Comparison of ENCODE assay signal across 21 cellular contexts in genomic region chr4:22942920-22943559, GRCh38.
"Had no signal": no experiment of that assay in that cellular context is flagged by ENCODE, and none has a peak within 500 bp of the region (broad histone marks: within the 10 kb centered on the region; RNA-seq: fewer than 3 reads in every experiment).

No MANE protein-coding gene starts in this region.

- FAIRE-seq: islet of Langerhans had no signal

- ATAC-seq: gastrocnemius medialis; heart right ventricle; naive thymus-derived CD4-positive, alpha-beta T cell; psoas muscle; stimulated activated effector memory CD8-positive, alpha-beta T cell treated with anti-CD3 and anti-CD28 coated beads, Interleukin-12 subunit alpha, Interleukin-12 subunit beta, amount 100 ng/mL, for 72 hours had no signal

- H3K4me1 Mint-ChIP-seq: naive thymus-derived CD4-positive, alpha-beta T cell; stimulated activated effector memory CD8-positive, alpha-beta T cell treated with anti-CD3 and anti-CD28 coated beads, Interleukin-12 subunit alpha, Interleukin-12 subunit beta, amount 100 ng/mL, for 72 hours had no signal

- H3K4me3 Mint-ChIP-seq: naive thymus-derived CD4-positive, alpha-beta T cell; nephron progenitor cell; stimulated activated effector memory CD8-positive, alpha-beta T cell treated with anti-CD3 and anti-CD28 coated beads, Interleukin-12 subunit alpha, Interleukin-12 subunit beta, amount 100 ng/mL, for 72 hours; stimulated activated naive CD8-positive, alpha-beta T cell treated with anti-CD3 and anti-CD28 coated beads, Interleukin-15, Interleukin-2, amounts not matched to agents 100 ng/mL and 50 ng/mL, for 24 hours had no signal

- H3K9me3 ChIP-seq: esophagus muscularis mucosa, gastrocnemius medialis, heart right ventricle, neutrophil, psoas muscle, right lobe of liver, tibial artery, upper lobe of left lung, uterus had no signal

- H3K27ac ChIP-seq: epithelial cell of prostate, esophagus muscularis mucosa, gastrocnemius medialis, heart right ventricle, neutrophil, psoas muscle, tibial artery, upper lobe of left lung, uterus had no signal

- H3K36me3 Mint-ChIP-seq: naive thymus-derived CD4-positive, alpha-beta T cell; stimulated activated effector memory CD8-positive, alpha-beta T cell treated with anti-CD3 and anti-CD28 coated beads, Interleukin-12 subunit alpha, Interleukin-12 subunit beta, amount 100 ng/mL, for 72 hours had no signal

- DNase-seq: effector memory CD4-positive, alpha-beta T cell; gastrocnemius medialis; heart right ventricle; hypothalamus; kidney glomerular epithelial cell; naive thymus-derived CD4-positive, alpha-beta T cell; nephron progenitor cell; psoas muscle; retina; right lobe of liver; stimulated activated CD4-positive, alpha-beta T cell treated with anti-CD3 and anti-CD28 coated beads, Interleukin-4, amount 100 ng/mL, for 1 hour; stimulated activated CD8-positive, alpha-beta memory T cell treated with anti-CD3 and anti-CD28 coated beads, Interleukin-4, amount 100 ng/mL, for 48 hours; tibial artery; upper lobe of left lung; uterus had no signal

- H3K4me1 ChIP-seq: esophagus muscularis mucosa, gastrocnemius medialis, heart right ventricle, psoas muscle, tibial artery, upper lobe of left lung, uterus had no signal

- H3K9me3 Mint-ChIP-seq: nephron progenitor cell; stimulated activated naive CD8-positive, alpha-beta T cell treated with anti-CD3 and anti-CD28 coated beads, Interleukin-15, Interleukin-2, amounts not matched to agents 100 ng/mL and 50 ng/mL, for 24 hours had no signal

- H3K27me3 Mint-ChIP-seq: stimulated activated naive CD8-positive, alpha-beta T cell treated with anti-CD3 and anti-CD28 coated beads, Interleukin-15, Interleukin-2, amounts not matched to agents 100 ng/mL and 50 ng/mL, for 24 hours had no signal

- H3K27me3 ChIP-seq: esophagus muscularis mucosa, gastrocnemius medialis, heart right ventricle, neutrophil, right lobe of liver, tibial artery, upper lobe of left lung, uterus had no signal

- H3K36me3 ChIP-seq: esophagus muscularis mucosa, gastrocnemius medialis, heart right ventricle, neutrophil, right lobe of liver, tibial artery, upper lobe of left lung, uterus had no signal

- H3K27ac Mint-ChIP-seq: naive thymus-derived CD4-positive, alpha-beta T cell; nephron progenitor cell; stimulated activated effector memory CD8-positive, alpha-beta T cell treated with anti-CD3 and anti-CD28 coated beads, Interleukin-12 subunit alpha, Interleukin-12 subunit beta, amount 100 ng/mL, for 72 hours; stimulated activated naive CD8-positive, alpha-beta T cell treated with anti-CD3 and anti-CD28 coated beads, Interleukin-15, Interleukin-2, amounts not matched to agents 100 ng/mL and 50 ng/mL, for 24 hours had no signal

- H3K4me3 ChIP-seq: esophagus muscularis mucosa, gastrocnemius medialis, heart right ventricle, psoas muscle, right lobe of liver, tibial artery, upper lobe of left lung, uterus had no signal
